8 cellular contexts compared by ENCODE assay signal in the genomic region with DNA sequence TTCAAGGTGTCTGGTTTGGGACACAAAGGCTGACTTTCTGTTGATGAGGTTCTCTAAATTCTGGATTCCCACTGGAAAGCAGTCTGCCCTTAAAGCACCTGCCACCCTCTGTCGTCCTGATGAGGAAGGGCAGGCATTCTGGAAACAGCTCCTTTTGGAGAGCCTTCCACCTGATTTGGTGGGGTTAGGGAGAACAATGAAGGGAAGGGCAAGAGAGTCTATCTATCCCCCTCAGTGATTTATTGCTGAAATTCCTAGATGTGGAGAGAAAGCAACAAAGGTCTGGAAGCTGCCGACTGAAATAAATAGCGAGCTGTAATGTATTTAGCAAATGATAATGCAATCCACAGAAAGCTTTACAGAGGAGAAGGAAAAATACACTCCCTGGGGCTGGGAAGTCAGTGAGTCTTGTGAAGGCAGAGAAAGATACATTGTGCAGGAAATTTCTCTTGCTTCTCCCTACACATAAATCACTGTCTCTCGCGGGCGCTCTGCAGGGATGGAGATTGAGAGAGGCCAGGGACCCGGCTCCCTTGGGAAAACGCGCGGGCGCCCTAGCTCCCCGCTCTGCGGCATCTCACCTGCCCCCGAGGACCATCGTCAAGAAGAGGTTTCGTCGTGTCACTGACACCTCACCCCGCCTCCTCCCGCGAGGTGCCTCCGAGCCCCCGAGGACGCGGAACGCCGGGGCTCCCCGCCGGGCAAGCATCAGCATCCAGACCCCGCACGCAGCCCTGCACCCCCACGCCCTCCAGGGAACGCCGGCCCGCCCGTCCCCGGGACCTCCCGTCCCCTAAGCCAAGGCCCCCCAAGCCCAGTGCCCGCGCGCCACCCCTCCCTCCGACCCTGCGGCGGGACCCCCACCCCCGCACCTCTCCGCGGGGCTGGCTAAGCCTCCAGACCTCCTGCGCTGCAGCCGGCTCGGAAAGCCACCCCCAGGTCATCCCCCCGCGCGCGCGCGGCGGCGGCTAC. TPM values are rescaled to one million over a fixed set of nuclear protein-coding genes. Genes with fewer than 3 reads are reported as not detected.
A peak's percentile ranks its signal among the peaks of the same experiment; 100 is the strongest.
DNase-seq lines count a peak whose midpoint lies in the region; ATAC-seq and TF ChIP-seq lines count a peak whose summit lies in the region.

No MANE protein-coding gene starts in this region.

- H3K79me2 ChIP-seq in parathyroid adenoma, result no peaks in the 10 kb centered on the region

- no peaks in the 10 kb centered on the region for H3K9me3 Mint-ChIP-seq in activated T-helper 2 cell treated with anti-CD3 and anti-CD28 coated beads, Interferon-gamma antibody, Interleukin-2, Interleukin-4, amounts not matched to agents 10 μg/mL and 5 μg/mL and 100 μg/mL, durations not matched to agents 14 hours and 24 hours and 36 hours

- H3K4me3 Mint-ChIP-seq in activated T-helper 2 cell treated with anti-CD3 and anti-CD28 coated beads, Interferon-gamma antibody, Interleukin-2, Interleukin-4, amounts not matched to agents 10 μg/mL and 5 μg/mL and 100 μg/mL, durations not matched to agents 14 hours and 24 hours and 36 hours (ENCODE audit: low read depth), result peak overlapping the region; percentile 72

- no peak overlapping the region for H3K9ac ChIP-seq in parathyroid adenoma

- ATAC-seq in HG02840 (IDR thresholded peaks at IDR 0.05; ENCODE audit: low FRiP score, unreplicated experiment), result no peak

- H3K36me3 ChIP-seq in parathyroid adenoma (ENCODE audit: control insufficient read depth, insufficient read depth, low read length), result no peaks in the 10 kb centered on the region

- H3K36me3 Mint-ChIP-seq in activated T-helper 2 cell treated with anti-CD3 and anti-CD28 coated beads, Interferon-gamma antibody, Interleukin-2, Interleukin-4, amounts not matched to agents 10 μg/mL and 5 μg/mL and 100 μg/mL, durations not matched to agents 14 hours and 24 hours and 36 hours (ENCODE audit: low read depth), result no peaks in the 10 kb centered on the region

- H3K27ac ChIP-seq in parathyroid adenoma, result peak overlapping the region; percentile 44

- DNase-seq in DMS 273 (lab: John Stamatoyannopoulos, UW; ENCODE audit: unreplicated experiment), result peak; percentile 82
- no peak for DNase-seq in HFF-Myc (ENCODE audit: extremely low read depth, low read depth)
- peak; percentile 25 for DNase-seq in NCI-H460 (ENCODE audit: extremely low read depth, low read depth)
- DNase-seq in activated T-helper 2 cell treated with anti-CD3 and anti-CD28 coated beads, Interferon-gamma antibody, Interleukin-2, Interleukin-4, amounts not matched to agents 10 μg/mL and 5 μg/mL and 100 μg/mL, durations not matched to agents 14 hours and 24 hours and 36 hours (ENCODE audit: low spot score), result no peak
- DNase-seq in globus pallidus (ENCODE audit: low spot score), result peak; percentile 31
- no peak for DNase-seq in GM19240 (ENCODE audit: insufficient read length, low spot score)

- peaks cover 52% of the 10 kb centered on the region for H3K27me3 Mint-ChIP-seq in activated T-helper 2 cell treated with anti-CD3 and anti-CD28 coated beads, Interferon-gamma antibody, Interleukin-2, Interleukin-4, amounts not matched to agents 10 μg/mL and 5 μg/mL and 100 μg/mL, durations not matched to agents 14 hours and 24 hours and 36 hours (ENCODE audit: low read depth)

- no peaks in the 10 kb centered on the region for H3K9me3 ChIP-seq in parathyroid adenoma (ENCODE audit: control insufficient read depth, low read length)

- TF ChIP-seq CTCF in HFF-Myc (IDR thresholded peaks at IDR 0.05; ENCODE audit: low read depth, low read length, missing control alignments) (peak; percentile 44), parathyroid adenoma (IDR thresholded peaks at IDR 0.05) (peak; percentile 44)

- peaks cover 13% of the 10 kb centered on the region for H3K4me1 Mint-ChIP-seq in activated T-helper 2 cell treated with anti-CD3 and anti-CD28 coated beads, Interferon-gamma antibody, Interleukin-2, Interleukin-4, amounts not matched to agents 10 μg/mL and 5 μg/mL and 100 μg/mL, durations not matched to agents 14 hours and 24 hours and 36 hours (ENCODE audit: low read depth)

- no peak overlapping the region for H3K27ac Mint-ChIP-seq in activated T-helper 2 cell treated with anti-CD3 and anti-CD28 coated beads, Interferon-gamma antibody, Interleukin-2, Interleukin-4, amounts not matched to agents 10 μg/mL and 5 μg/mL and 100 μg/mL, durations not matched to agents 14 hours and 24 hours and 36 hours

- H3K27me3 ChIP-seq in parathyroid adenoma (ENCODE audit: control insufficient read depth, insufficient read depth, low read length), result no peaks in the 10 kb centered on the region

- H3K4me1 ChIP-seq in parathyroid adenoma, result no peaks in the 10 kb centered on the region

- H3K4me3 ChIP-seq in HFF-Myc (replicated peaks; ENCODE audit: low read depth, low read length) (peak overlapping the region; percentile 51), parathyroid adenoma (ENCODE audit: low read depth, low read length) (peak overlapping the region; percentile 55)

- H2AFZ ChIP-seq in parathyroid adenoma, result peak overlapping the region; percentile 78

- intact Hi-C loops in activated T-helper 2 cell treated with anti-CD3 and anti-CD28 coated beads, Interferon-gamma antibody, Interleukin-2, Interleukin-4, amounts not matched to agents 10 μg/mL and 5 μg/mL and 100 μg/mL, durations not matched to agents 14 hours and 24 hours and 36 hours (cut with micrococcal nuclease), result loop anchor here (2.0 to 5.0 kb wide), 3 partner anchors 50 to 207 kb away; partner anchors contain the start of genes FOXRED1 and SRPRA

- H3K4me2 ChIP-seq in parathyroid adenoma (ENCODE audit: low read length), result peak overlapping the region; percentile 75

RNA-seq across cellular contexts. Expression of gene CDON, which starts 0.7 kb away (rescaled TPM):
- total RNA-seq in NCI-H460 (2014; rRNA removed; shearing (Covaris generic)), result 3.4 and 3.7 TPM in 2 replicates
- 2.3 and 2.4 TPM in 2 replicates for polyA plus RNA-seq in NCI-H460 (2014; cell fraction: nucleus; rRNA removed)
- total RNA-seq in activated T-helper 2 cell treated with anti-CD3 and anti-CD28 coated beads, Interferon-gamma antibody, Interleukin-2, Interleukin-4, amounts not matched to agents 10 μg/mL and 5 μg/mL and 100 μg/mL, durations not matched to agents 14 hours and 24 hours and 36 hours, result 3.2 and 3.5 TPM in 2 replicates

Comparison
In these comparisons a context has a peak if more than half of its experiments do, and no peak if none do; other contexts are left out.
1. DNase-seq: peak in DMS 273 (single experiment), NCI-H460 (single experiment) and globus pallidus (single experiment); none in HFF-Myc (single experiment), activated T-helper 2 cell treated with anti-CD3 and anti-CD28 coated beads, Interferon-gamma antibody, Interleukin-2, Interleukin-4, amounts not matched to agents 10 μg/mL and 5 μg/mL and 100 μg/mL, durations not matched to agents 14 hours and 24 hours and 36 hours (single experiment) and GM19240 (single experiment).